ENCODE assay signal across 42 cellular contexts in genomic region chr19:56223481-56223880, GRCh38. TPM values are rescaled to one million over a fixed set of nuclear protein-coding genes. Genes with fewer than 3 reads are reported as not detected.
"Had no signal": no experiment of that assay in that cellular context is flagged by ENCODE, and none has a peak within 500 bp of the region (broad histone marks: within the 10 kb centered on the region; RNA-seq: fewer than 3 reads in every experiment).

No MANE protein-coding gene starts in this region.

- H3K4me1 Mint-ChIP-seq: activated naive CD4-positive, alpha-beta T cell treated with anti-CD3 and anti-CD28 coated beads, Interleukin-2, amount 10 ng/mL, durations not matched to agents 7 days and 5 days; activated naive CD4-positive, alpha-beta T cell treated with anti-CD3 and anti-CD28 coated beads, Interleukin-2, amount 50 U/mL, for 24 hours; activated naive CD8-positive, alpha-beta T cell treated with anti-CD3 and anti-CD28 coated beads, Interleukin-2, amount 10 ng/mL, durations not matched to agents 7 days and 5 days; activated naive CD8-positive, alpha-beta T cell treated with anti-CD3 and anti-CD28 coated beads, Interleukin-2, amount 50 U/mL, for 24 hours; activated T-helper 17 cell treated with anti-CD3 and anti-CD28 coated beads, Interleukin-2, amount 50 U/mL, for 72 hours; brain had no signal

- ATAC-seq: activated naive CD4-positive, alpha-beta T cell treated with anti-CD3 and anti-CD28 coated beads, Interleukin-2, amount 50 U/mL, for 72 hours; activated naive CD8-positive, alpha-beta T cell treated with anti-CD3 and anti-CD28 coated beads, Interleukin-2, amount 50 U/mL, for 24 hours; activated T-cell treated with anti-CD3 and anti-CD28 coated beads, Interleukin-2, amount 50 U/mL, for 4 hours; activated T-cell treated with anti-CD3 and anti-CD28 coated beads, Interleukin-2, amount 50 U/mL, for 72 hours; activated T-helper 17 cell treated with anti-CD3 and anti-CD28 coated beads, Interleukin-2, amount 50 U/mL, for 72 hours; body of pancreas had no signal

- H3K4me3 Mint-ChIP-seq: activated naive CD4-positive, alpha-beta T cell treated with anti-CD3 and anti-CD28 coated beads for 36 hours; activated naive CD4-positive, alpha-beta T cell treated with anti-CD3 and anti-CD28 coated beads, Interleukin-2, amount 10 ng/mL, durations not matched to agents 7 days and 5 days; activated naive CD4-positive, alpha-beta T cell treated with anti-CD3 and anti-CD28 coated beads, Interleukin-2, amount 50 U/mL, for 24 hours; activated naive CD8-positive, alpha-beta T cell; activated naive CD8-positive, alpha-beta T cell treated with anti-CD3 and anti-CD28 coated beads for 36 hours; activated naive CD8-positive, alpha-beta T cell treated with anti-CD3 and anti-CD28 coated beads, Interleukin-2, amount 10 ng/mL, durations not matched to agents 7 days and 5 days; activated naive CD8-positive, alpha-beta T cell treated with anti-CD3 and anti-CD28 coated beads, Interleukin-2, amount 50 U/mL, for 24 hours; activated T-cell treated with anti-CD3 and anti-CD28 coated beads, Interleukin-2, amount 50 U/mL, for 24 hours; activated T-cell treated with anti-CD3 and anti-CD28 coated beads, Interleukin-2, amount 50 U/mL, for 4 hours; activated T-cell treated with anti-CD3 and anti-CD28 coated beads, Interleukin-2, amount 50 U/mL, for 72 hours; activated T-helper 1 cell treated with anti-CD3 and anti-CD28 coated beads, Interleukin-12 subunit alpha, Interleukin-12 subunit beta, Interleukin-2, Interleukin-4 antibody, amounts not matched to agents 30 ng/mL and 10 ng/mL and 1 ng/mL, durations not matched to agents 14 hours and 24 hours and 36 hours; activated T-helper 17 cell treated with anti-CD3 and anti-CD28 coated beads, Interleukin-2, amount 50 U/mL, for 72 hours; brain had no signal

- DNase-seq: activated effector memory CD4-positive, alpha-beta T cell treated with anti-CD3 and anti-CD28 coated beads, Interleukin-2, amount 50 U/mL, for 16 hours; activated effector memory CD4-positive, alpha-beta T cell treated with Interleukin-2 at 50 U/mL for 16 hours; activated gamma-delta T cell; activated gamma-delta T cell treated with Interleukin-2 at 50 U/mL for 16 hours; activated naive CD4-positive, alpha-beta T cell; activated naive CD4-positive, alpha-beta T cell treated with anti-CD3 and anti-CD28 coated beads for 36 hours; activated naive CD4-positive, alpha-beta T cell treated with anti-CD3 and anti-CD28 coated beads, Interleukin-2, amount 10 ng/mL, durations not matched to agents 7 days and 5 days; activated naive CD4-positive, alpha-beta T cell treated with anti-CD3 and anti-CD28 coated beads, Interleukin-2, amount 50 U/mL, for 16 hours; activated naive CD4-positive, alpha-beta T cell treated with Interleukin-2 at 50 U/mL for 16 hours; activated naive CD8-positive, alpha-beta T cell treated with anti-CD3 and anti-CD28 coated beads for 36 hours; activated naive CD8-positive, alpha-beta T cell treated with anti-CD3 and anti-CD28 coated beads, Interleukin-2, amount 10 ng/mL, durations not matched to agents 7 days and 5 days; activated naive CD8-positive, alpha-beta T cell treated with anti-CD3 and anti-CD28 coated beads, Interleukin-2, amount 50 U/mL, for 24 hours; activated T-cell treated with anti-CD3 and anti-CD28 coated beads, Interleukin-2, amount 50 U/mL, for 1 hour; activated T-cell treated with anti-CD3 and anti-CD28 coated beads, Interleukin-2, amount 50 U/mL, for 24 hours; activated T-cell treated with anti-CD3 and anti-CD28 coated beads, Interleukin-2, amount 50 U/mL, for 4 hours; activated T-cell treated with anti-CD3 and anti-CD28 coated beads, Interleukin-2, amount 50 U/mL, for 48 hours; activated T-cell treated with anti-CD3 and anti-CD28 coated beads, Interleukin-2, amount 50 U/mL, for 72 hours; adrenal gland; amniotic stem cell; amygdala; anterior cingulate cortex; aorta; body of pancreas; brain microvascular endothelial cell; caudate nucleus; central memory CD4-positive, alpha-beta T cell; cerebellar nuclear complex had no signal

- H3K27me3 Mint-ChIP-seq: activated T-helper 17 cell treated with anti-CD3 and anti-CD28 coated beads, Interleukin-2, amount 50 U/mL, for 72 hours; brain had no signal

- H3K36me3 Mint-ChIP-seq: activated naive CD4-positive, alpha-beta T cell treated with anti-CD3 and anti-CD28 coated beads, Interleukin-2, amount 10 ng/mL, durations not matched to agents 7 days and 5 days; activated naive CD8-positive, alpha-beta T cell treated with anti-CD3 and anti-CD28 coated beads for 36 hours; activated naive CD8-positive, alpha-beta T cell treated with anti-CD3 and anti-CD28 coated beads, Interleukin-2, amount 10 ng/mL, durations not matched to agents 7 days and 5 days had no signal

- H3K9me3 Mint-ChIP-seq: activated naive CD4-positive, alpha-beta T cell treated with anti-CD3 and anti-CD28 coated beads for 36 hours; activated naive CD4-positive, alpha-beta T cell treated with anti-CD3 and anti-CD28 coated beads, Interleukin-2, amount 10 ng/mL, durations not matched to agents 7 days and 5 days; activated naive CD4-positive, alpha-beta T cell treated with anti-CD3 and anti-CD28 coated beads, Interleukin-2, amount 50 U/mL, for 24 hours; activated naive CD4-positive, alpha-beta T cell treated with anti-CD3 and anti-CD28 coated beads, Interleukin-2, amount 50 U/mL, for 72 hours; activated naive CD8-positive, alpha-beta T cell treated with anti-CD3 and anti-CD28 coated beads for 36 hours; activated naive CD8-positive, alpha-beta T cell treated with anti-CD3 and anti-CD28 coated beads, Interleukin-2, amount 10 ng/mL, durations not matched to agents 7 days and 5 days; activated naive CD8-positive, alpha-beta T cell treated with anti-CD3 and anti-CD28 coated beads, Interleukin-2, amount 50 U/mL, for 24 hours; activated T-cell treated with anti-CD3 and anti-CD28 coated beads, Interleukin-2, amount 50 U/mL, for 24 hours; activated T-cell treated with anti-CD3 and anti-CD28 coated beads, Interleukin-2, amount 50 U/mL, for 4 hours; activated T-cell treated with anti-CD3 and anti-CD28 coated beads, Interleukin-2, amount 50 U/mL, for 72 hours; activated T-helper 1 cell treated with anti-CD3 and anti-CD28 coated beads, Interleukin-12 subunit alpha, Interleukin-12 subunit beta, Interleukin-2, Interleukin-4 antibody, amounts not matched to agents 30 ng/mL and 10 ng/mL and 1 ng/mL, durations not matched to agents 14 hours and 24 hours and 36 hours; activated T-helper 17 cell treated with anti-CD3 and anti-CD28 coated beads, Interleukin-2, amount 50 U/mL, for 72 hours; activated T-helper 2 cell treated with anti-CD3 and anti-CD28 coated beads, Interferon-gamma antibody, Interleukin-2, Interleukin-4, amounts not matched to agents 10 μg/mL and 5 μg/mL and 100 μg/mL, durations not matched to agents 14 hours and 24 hours and 36 hours had no signal

- H3K27ac Mint-ChIP-seq: activated naive CD4-positive, alpha-beta T cell treated with anti-CD3 and anti-CD28 coated beads for 36 hours; activated naive CD4-positive, alpha-beta T cell treated with anti-CD3 and anti-CD28 coated beads, Interleukin-2, amount 10 ng/mL, durations not matched to agents 7 days and 5 days; activated naive CD4-positive, alpha-beta T cell treated with anti-CD3 and anti-CD28 coated beads, Interleukin-2, amount 50 U/mL, for 24 hours; activated naive CD8-positive, alpha-beta T cell; activated naive CD8-positive, alpha-beta T cell treated with anti-CD3 and anti-CD28 coated beads for 36 hours; activated naive CD8-positive, alpha-beta T cell treated with anti-CD3 and anti-CD28 coated beads, Interleukin-2, amount 10 ng/mL, durations not matched to agents 7 days and 5 days; activated naive CD8-positive, alpha-beta T cell treated with anti-CD3 and anti-CD28 coated beads, Interleukin-2, amount 50 U/mL, for 24 hours; activated T-cell treated with anti-CD3 and anti-CD28 coated beads, Interleukin-2, amount 50 U/mL, for 24 hours; activated T-cell treated with anti-CD3 and anti-CD28 coated beads, Interleukin-2, amount 50 U/mL, for 72 hours; activated T-helper 1 cell treated with anti-CD3 and anti-CD28 coated beads, Interleukin-12 subunit alpha, Interleukin-12 subunit beta, Interleukin-2, Interleukin-4 antibody, amounts not matched to agents 30 ng/mL and 10 ng/mL and 1 ng/mL, durations not matched to agents 14 hours and 24 hours and 36 hours; activated T-helper 17 cell treated with anti-CD3 and anti-CD28 coated beads, Interleukin-2, amount 50 U/mL, for 72 hours; activated T-helper 2 cell treated with anti-CD3 and anti-CD28 coated beads, Interferon-gamma antibody, Interleukin-2, Interleukin-4, amounts not matched to agents 10 μg/mL and 5 μg/mL and 100 μg/mL, durations not matched to agents 14 hours and 24 hours and 36 hours; brain had no signal

RNA-seq across cellular contexts. Expression of gene ZSCAN5C, which starts 21.4 kb away (rescaled TPM):
- total RNA-seq: activated naive CD4-positive, alpha-beta T cell treated with anti-CD3 and anti-CD28 coated beads for 36 hours; activated naive CD4-positive, alpha-beta T cell treated with anti-CD3 and anti-CD28 coated beads, Interleukin-2, amount 50 U/mL, for 72 hours; activated naive CD8-positive, alpha-beta T cell treated with anti-CD3 and anti-CD28 coated beads for 36 hours; activated naive CD8-positive, alpha-beta T cell treated with anti-CD3 and anti-CD28 coated beads, Interleukin-2, amount 10 ng/mL, durations not matched to agents 7 days and 5 days; activated T-cell treated with anti-CD3 and anti-CD28 coated beads, Interleukin-2, amount 50 U/mL, for 4 hours; activated T-cell treated with anti-CD3 and anti-CD28 coated beads, Interleukin-2, amount 50 U/mL, for 72 hours; activated T-helper 1 cell treated with anti-CD3 and anti-CD28 coated beads, Interleukin-12 subunit alpha, Interleukin-12 subunit beta, Interleukin-2, Interleukin-4 antibody, amounts not matched to agents 30 ng/mL and 10 ng/mL and 1 ng/mL, durations not matched to agents 14 hours and 24 hours and 36 hours; activated T-helper 17 cell treated with anti-CD3 and anti-CD28 coated beads, Interleukin-2, amount 50 U/mL, for 72 hours; activated T-helper 2 cell treated with anti-CD3 and anti-CD28 coated beads, Interferon-gamma antibody, Interleukin-2, Interleukin-4, amounts not matched to agents 10 μg/mL and 5 μg/mL and 100 μg/mL, durations not matched to agents 14 hours and 24 hours and 36 hours; adrenal gland; aorta; ascending aorta; astrocyte; body of pancreas; breast epithelium; bronchial epithelial cell; cardiac muscle cell; cardiac septum; cerebellum; chondrocyte had no signal

RNA-seq across cellular contexts. Expression of gene ZSCAN5B, which starts 25.9 kb away (rescaled TPM):
- total RNA-seq: activated naive CD4-positive, alpha-beta T cell treated with anti-CD3 and anti-CD28 coated beads for 36 hours; activated naive CD4-positive, alpha-beta T cell treated with anti-CD3 and anti-CD28 coated beads, Interleukin-2, amount 50 U/mL, for 72 hours; activated naive CD8-positive, alpha-beta T cell treated with anti-CD3 and anti-CD28 coated beads for 36 hours; activated T-cell treated with anti-CD3 and anti-CD28 coated beads, Interleukin-2, amount 50 U/mL, for 4 hours; activated T-cell treated with anti-CD3 and anti-CD28 coated beads, Interleukin-2, amount 50 U/mL, for 72 hours; activated T-helper 1 cell treated with anti-CD3 and anti-CD28 coated beads, Interleukin-12 subunit alpha, Interleukin-12 subunit beta, Interleukin-2, Interleukin-4 antibody, amounts not matched to agents 30 ng/mL and 10 ng/mL and 1 ng/mL, durations not matched to agents 14 hours and 24 hours and 36 hours; activated T-helper 2 cell treated with anti-CD3 and anti-CD28 coated beads, Interferon-gamma antibody, Interleukin-2, Interleukin-4, amounts not matched to agents 10 μg/mL and 5 μg/mL and 100 μg/mL, durations not matched to agents 14 hours and 24 hours and 36 hours; aorta; ascending aorta; astrocyte; body of pancreas; breast epithelium; bronchial epithelial cell; cardiac muscle cell; cardiac septum; cerebellum; chondrocyte had no signal

RNA-seq across cellular contexts. Expression of gene GALP, which starts 47.7 kb away (rescaled TPM):
- total RNA-seq: activated naive CD4-positive, alpha-beta T cell treated with anti-CD3 and anti-CD28 coated beads for 36 hours; activated naive CD4-positive, alpha-beta T cell treated with anti-CD3 and anti-CD28 coated beads, Interleukin-2, amount 50 U/mL, for 72 hours; activated naive CD8-positive, alpha-beta T cell treated with anti-CD3 and anti-CD28 coated beads for 36 hours; activated naive CD8-positive, alpha-beta T cell treated with anti-CD3 and anti-CD28 coated beads, Interleukin-2, amount 10 ng/mL, durations not matched to agents 7 days and 5 days; activated T-cell treated with anti-CD3 and anti-CD28 coated beads, Interleukin-2, amount 50 U/mL, for 4 hours; activated T-cell treated with anti-CD3 and anti-CD28 coated beads, Interleukin-2, amount 50 U/mL, for 72 hours; activated T-helper 1 cell treated with anti-CD3 and anti-CD28 coated beads, Interleukin-12 subunit alpha, Interleukin-12 subunit beta, Interleukin-2, Interleukin-4 antibody, amounts not matched to agents 30 ng/mL and 10 ng/mL and 1 ng/mL, durations not matched to agents 14 hours and 24 hours and 36 hours; activated T-helper 17 cell treated with anti-CD3 and anti-CD28 coated beads, Interleukin-2, amount 50 U/mL, for 72 hours; activated T-helper 2 cell treated with anti-CD3 and anti-CD28 coated beads, Interferon-gamma antibody, Interleukin-2, Interleukin-4, amounts not matched to agents 10 μg/mL and 5 μg/mL and 100 μg/mL, durations not matched to agents 14 hours and 24 hours and 36 hours; adrenal gland; aorta; ascending aorta; astrocyte; body of pancreas; breast epithelium; bronchial epithelial cell; cardiac septum; cerebellum; chondrocyte had no signal

RNA-seq across cellular contexts. Expression of gene EDDM13, which starts 49.1 kb away (rescaled TPM):
- total RNA-seq: aorta, ascending aorta, astrocyte, body of pancreas, bronchial epithelial cell, cardiac muscle cell, cardiac septum, cerebellum, chondrocyte had no signal
